ENCODE assay signal across 1 cellular context in genomic region chr1:25432364-25432719, GRCh38.
TF ChIP-seq lines count a peak whose summit lies in the region.

No MANE protein-coding gene starts in this region.

TF ChIP-seq in GM12878, 131 proteins besides CTCF, POLR2A, EP300 and RAD21 (continued from another document):
- TF ChIP-seq MLLT1 (IDR thresholded peaks at IDR 0.05) (no peak), MEF2B (IDR thresholded peaks at IDR 0.05; ENCODE audit: partially characterized antibody, poor library complexity, severe bottlenecking) (no peak), NFXL1 (IDR thresholded peaks at IDR 0.05; ENCODE audit: borderline replicate concordance) (no peak), MYB (IDR thresholded peaks at IDR 0.05; ENCODE audit: borderline replicate concordance, low read depth, low read length) (no peak)
